16 cellular contexts compared by ENCODE assay signal in genomic region chr9:8860925-8861324, GRCh38.
DNase-seq lines count a peak whose midpoint lies in the region; ATAC-seq and TF ChIP-seq lines count a peak whose summit lies in the region.
"Had no signal": no experiment of that assay in that cellular context is flagged by ENCODE, and none has a peak within 500 bp of the region (broad histone marks: within the 10 kb centered on the region; RNA-seq: fewer than 3 reads in every experiment).

No MANE protein-coding gene starts in this region.

- 50% methylated on average over 4 of the region's 4 CpGs for WGBS in tibial nerve, 2 donors

- no peak for ATAC-seq in GM18505 (IDR thresholded peaks at IDR 0.05; ENCODE audit: unreplicated experiment)
- ATAC-seq: activated T-cell treated with anti-CD3 and anti-CD28 coated beads, Interleukin-2, amount 50 U/mL, for 4 hours; heart left ventricle; left colon; right lobe of liver had no signal

- H3K36me3 ChIP-seq in brain microvascular endothelial cell (replicated peaks) (no peaks in the 10 kb centered on the region), tibial nerve (no peaks in the 10 kb centered on the region)
- H3K36me3 ChIP-seq: heart left ventricle, right lobe of liver had no signal

- TF ChIP-seq EP300 in tibial nerve (IDR thresholded peaks at IDR 0.05) = no peak

- DNase-seq in ACHN (peak; percentile 58), NCI-H2227 (lab: John Stamatoyannopoulos, UW; ENCODE audit: unreplicated experiment) (peak; percentile 35), brain microvascular endothelial cell (peak; percentile 53), iris pigment epithelial cell (ENCODE audit: low read depth) (peak; percentile 9), NCI-H1092 treated with DMSO at 0.1 percent for 48 hours (lab: John Stamatoyannopoulos, UW) (no peak), NCI-H187 (lab: John Stamatoyannopoulos, UW) (no peak), tibial nerve (ENCODE audit: low spot score in 2 of 2) (no peak)
- DNase-seq: activated CD4-positive, alpha-beta memory T cell treated with anti-CD3 and anti-CD28 coated beads for 36 hours; activated T-cell treated with anti-CD3 and anti-CD28 coated beads, Interleukin-2, amount 50 U/mL, for 4 hours; GOT3; heart left ventricle; left colon; NCI-H774; right lobe of liver; stimulated activated CD4-positive, alpha-beta T cell treated with anti-CD3 and anti-CD28 coated beads, Interleukin-2, amount 100 ng/mL, for 24 hours had no signal

- H3K27ac ChIP-seq in brain microvascular endothelial cell (no peak overlapping the region), tibial nerve (no peak overlapping the region)
- H3K27ac ChIP-seq: heart left ventricle, right lobe of liver had no signal

- TF ChIP-seq CTCF in brain microvascular endothelial cell (IDR thresholded peaks at IDR 0.05; ENCODE audit: low read depth, low read length, missing control alignments) (peak; percentile 30), tibial nerve (IDR thresholded peaks at IDR 0.05) (no peak)

- no peaks in the 10 kb centered on the region for H3K9me3 ChIP-seq in tibial nerve
- H3K9me3 ChIP-seq: heart left ventricle, right lobe of liver had no signal

- H3K4me3 ChIP-seq in brain microvascular endothelial cell (ENCODE audit: low read depth, low read length) (no peak overlapping the region), tibial nerve (no peak overlapping the region)
- H3K4me3 ChIP-seq: heart left ventricle, right lobe of liver had no signal

- H3K4me1 ChIP-seq in tibial nerve = peaks cover 0 to 28% (median 5%) of the 10 kb centered on the region in 4 donors

- TF ChIP-seq POLR2A in GM18505 (IDR thresholded peaks at IDR 0.05; ENCODE audit: borderline replicate concordance, extremely low read depth, insufficient read depth, insufficient read length) (no peak), tibial nerve (IDR thresholded peaks at IDR 0.05) (no peak)

- in situ Hi-C loops in ACHN (cut with HindIII; ENCODE audit: low pct_ligation_motif_present, low pct_unique_long_range_greater_than_20kb, low sequenced_read_pairs) = no loop called here
- in situ Hi-C loops in brain microvascular endothelial cell (cut with HindIII; ENCODE audit: low pct_ligation_motif_present, low sequenced_read_pairs) = no loop called here

- peaks cover 2% of the 10 kb centered on the region for H3K27me3 ChIP-seq in brain microvascular endothelial cell (replicated peaks)
- peaks cover 0 to 18% of the 10 kb centered on the region in 2 donors for H3K27me3 ChIP-seq in tibial nerve
- H3K27me3 ChIP-seq: right lobe of liver had no signal

Comparison
In these comparisons a context has a peak if more than half of its experiments do, and no peak if none do; other contexts are left out.
1. DNase-seq: peak in ACHN (single experiment), NCI-H2227 (single experiment), brain microvascular endothelial cell (single experiment) and iris pigment epithelial cell (single experiment); none in NCI-H1092 treated with DMSO at 0.1 percent for 48 hours (single experiment), NCI-H187 (0 of 2) and tibial nerve (0 of 2).